17 cellular contexts compared by ENCODE assay signal in genomic region chr10:2949221-2949947, GRCh38.
DNase-seq lines count a peak whose midpoint lies in the region; ATAC-seq, FAIRE-seq and TF ChIP-seq lines count a peak whose summit lies in the region.
"Had no signal": no experiment of that assay in that cellular context is flagged by ENCODE, and none has a peak within 500 bp of the region (broad histone marks: within the 10 kb centered on the region; RNA-seq: fewer than 3 reads in every experiment).

No MANE protein-coding gene starts in this region.

- no peaks in the 10 kb centered on the region for H3K27me3 ChIP-seq in CD4-positive, CD25-positive, alpha-beta regulatory T cell (ENCODE audit: control insufficient read depth, insufficient read depth, low read length)
- H3K27me3 ChIP-seq in GM23338 (ENCODE audit: insufficient read depth) (no peaks in the 10 kb centered on the region), Panc1 (ENCODE audit: control insufficient read depth, insufficient read depth, low read length) (peaks cover 3% of the 10 kb centered on the region; the same call in 1 of the 2 replicates), K562 (ENCODE audit: control insufficient read depth in 2 of 2, insufficient read depth in 2 of 2, low read length in 2 of 2) (peaks cover 3 to 24% of the 10 kb centered on the region in 2 experiments; a peak in 3 of 5 replicates)
- H3K27me3 ChIP-seq: neural progenitor cell, sigmoid colon had no signal

- TF ChIP-seq RAD21 in K562 (CRISPR knock-in tag; conservative IDR thresholded peaks at IDR 0.05 in 1 of 2, IDR thresholded peaks at IDR 0.05 in 1 of 2): no peak

- intact Hi-C loops in Panc1 (cut with micrococcal nuclease; ENCODE audit: unreplicated experiment): no loop called here
- intact Hi-C loops in K562 (cut with micrococcal nuclease): no loop called here
- intact Hi-C loops in activated CD8-positive, alpha-beta T cell treated with anti-CD3 and anti-CD28 coated beads for 36 hours (cut with micrococcal nuclease): no loop called here

- ATAC-seq in CD4-positive, CD25-positive, alpha-beta regulatory T cell (ENCODE audit: low read depth in 2 of 2): no peak
- ATAC-seq in GM23338 (no peak), Panc1 (peak; percentile 60; the same call in 1 of the 2 replicates), K562 (no peak)
- no peak for ATAC-seq in activated CD8-positive, alpha-beta T cell treated with anti-CD3 and anti-CD28 coated beads for 36 hours

- H2AFZ ChIP-seq in GM23338: peak overlapping the region; percentile 69; the same call in 1 of the 2 replicates
- no peak overlapping the region for H2AFZ ChIP-seq in K562 (ENCODE audit: low read depth, low read length)
- H2AFZ ChIP-seq: neural progenitor cell had no signal

- H3F3A ChIP-seq in GM23338 (replicated peaks; ENCODE audit: low read depth): no peaks in the 10 kb centered on the region

- H3K4me2 ChIP-seq in GM23338 (no peak overlapping the region), K562 (ENCODE audit: insufficient read depth, low read length) (no peak overlapping the region)
- H3K4me2 ChIP-seq: neural progenitor cell had no signal

- TF ChIP-seq CTCF in GM23338 (conservative IDR thresholded peaks at IDR 0.05; ENCODE audit: low read depth in 2 of 2): no peak
- no peak for TF ChIP-seq CTCF in Panc1 (IDR thresholded peaks at IDR 0.05)
- TF ChIP-seq CTCF in K562 (IDR thresholded peaks at IDR 0.05 in 2 of 3, conservative IDR thresholded peaks at IDR 0.05 in 1 of 3; ENCODE audit: insufficient read depth in 2 of 3, low read depth in 1 of 3, low read length in 3 of 3): no peak
- no peak for TF ChIP-seq CTCF in activated CD8-positive, alpha-beta T cell treated with anti-CD3 and anti-CD28 coated beads for 36 hours (IDR thresholded peaks at IDR 0.05)

- H3K36me3 ChIP-seq in CD4-positive, CD25-positive, alpha-beta regulatory T cell (ENCODE audit: control insufficient read depth, insufficient read depth, low read length): no peaks in the 10 kb centered on the region
- no peaks in the 10 kb centered on the region for H3K36me3 ChIP-seq in GM23338 (ENCODE audit: insufficient read depth)
- H3K36me3 ChIP-seq in Panc1 (ENCODE audit: control insufficient read depth, insufficient read depth, low read length): no peaks in the 10 kb centered on the region
- H3K36me3 ChIP-seq in K562 (ENCODE audit: control insufficient read depth, insufficient read depth, low read length): no peaks in the 10 kb centered on the region
- H3K36me3 ChIP-seq: neural progenitor cell, sigmoid colon, tibial artery had no signal

- in situ Hi-C loops in Panc1 (cut with HindIII; ENCODE audit: low pct_unique_long_range_greater_than_20kb, low sequenced_read_pairs) (no loop called here), K562 (cut with MboI) (no loop called here)

- H3K9me3 Mint-ChIP-seq in CD4-positive, CD25-positive, alpha-beta regulatory T cell: peaks cover 0 to 3% (median 0%) of the 10 kb centered on the region in 7 donors
- H3K9me3 Mint-ChIP-seq in GM23338: peaks cover 6% of the 10 kb centered on the region
- H3K9me3 Mint-ChIP-seq in activated CD8-positive, alpha-beta T cell treated with anti-CD3 and anti-CD28 coated beads for 36 hours: no peaks in the 10 kb centered on the region

- peaks cover 15% of the 10 kb centered on the region; the same call in 1 of the 2 replicates for H3K9me2 ChIP-seq in GM23338 (ENCODE audit: insufficient read depth)

- H3K4me1 Mint-ChIP-seq in CD4-positive, CD25-positive, alpha-beta regulatory T cell: peaks cover 12 to 33% (median 25%) of the 10 kb centered on the region in 4 donors
- H3K4me1 Mint-ChIP-seq in GM23338: 0 out of 3 replicates have a peak, but pooled peaks cover 3% of the 10 kb centered on the region
- H3K4me1 Mint-ChIP-seq in activated CD8-positive, alpha-beta T cell treated with anti-CD3 and anti-CD28 coated beads for 36 hours (ENCODE audit: low read depth): peaks cover 21% of the 10 kb centered on the region
- H3K4me1 Mint-ChIP-seq: CD14-positive monocyte, neural progenitor cell had no signal

- H3K27ac Mint-ChIP-seq in CD4-positive, CD25-positive, alpha-beta regulatory T cell: peak overlapping the region in 1 of 3 donors; percentile 54
- H3K27ac Mint-ChIP-seq in GM23338: no peak overlapping the region
- no peak overlapping the region for H3K27ac Mint-ChIP-seq in activated CD8-positive, alpha-beta T cell treated with anti-CD3 and anti-CD28 coated beads for 36 hours
- H3K27ac Mint-ChIP-seq: CD14-positive monocyte, neural progenitor cell had no signal

- H3K79me2 ChIP-seq in GM23338 (replicated peaks; ENCODE audit: insufficient read depth) (no peaks in the 10 kb centered on the region), K562 (ENCODE audit: control insufficient read depth, insufficient read depth, low read length) (no peaks in the 10 kb centered on the region)

- WGBS in K562 (ENCODE audit: insufficient coverage, low coverage, missing lambda C conversion rate): 0% methylated on average over 12 of the region's 12 CpGs

- CTCF ChIA-PET in Panc1 (lab: Charles Lee) (no interaction called here), K562 (lab: Yijun Ruan, JAX; ENCODE audit: low intra/inter-chr PET ratio) (no interaction called here)
- CTCF ChIA-PET in activated CD8-positive, alpha-beta T cell treated with anti-CD3 and anti-CD28 coated beads for 36 hours (lab: Charles Lee): interaction anchor here (1.8 kb wide), 1 partner anchor 21 kb away, joined by 6 read pairs; no protein-coding TSS in a partner anchor

- H3K4me1 ChIP-seq in CD4-positive, CD25-positive, alpha-beta regulatory T cell (ENCODE audit: control insufficient read depth, insufficient read depth, low read length, poor library complexity, severe bottlenecking): peaks cover 14% of the 10 kb centered on the region
- H3K4me1 ChIP-seq in GM23338 (ENCODE audit: insufficient read depth) (no peaks in the 10 kb centered on the region), Panc1 (ENCODE audit: control insufficient read depth, insufficient read depth, low read length) (no peaks in the 10 kb centered on the region), K562 (replicated peaks in 1 of 2; ENCODE audit: control insufficient read depth in 2 of 2, insufficient read depth in 2 of 2, low read length in 2 of 2) (no peaks in the 10 kb centered on the region)
- H3K4me1 ChIP-seq: neural progenitor cell, sigmoid colon, tibial artery had no signal

- H3K4me3 ChIP-seq in CD4-positive, CD25-positive, alpha-beta regulatory T cell (ENCODE audit: low read depth, low read length): peak overlapping the region; percentile 51
- no peak overlapping the region for H3K4me3 ChIP-seq in GM23338
- peak overlapping the region in 1 of 2 experiments; percentile 21; a peak in 1 of 4 replicates for H3K4me3 ChIP-seq in Panc1 (ENCODE audit: low read depth in 2 of 2, low read length in 2 of 2)
- no peak overlapping the region for H3K4me3 ChIP-seq in K562
- H3K4me3 ChIP-seq: neural progenitor cell, sigmoid colon, tibial artery had no signal

- TF ChIP-seq POLR2A in K562 (conservative IDR thresholded peaks at IDR 0.05): no peak

- no peaks in the 10 kb centered on the region for H3K36me3 Mint-ChIP-seq in CD4-positive, CD25-positive, alpha-beta regulatory T cell
- H3K36me3 Mint-ChIP-seq in GM23338 (ENCODE audit: low read depth): no peaks in the 10 kb centered on the region
- no peaks in the 10 kb centered on the region for H3K36me3 Mint-ChIP-seq in activated CD8-positive, alpha-beta T cell treated with anti-CD3 and anti-CD28 coated beads for 36 hours (ENCODE audit: low read depth)
- H3K36me3 Mint-ChIP-seq: CD14-positive monocyte, neural progenitor cell had no signal

- no peak overlapping the region for H3K27ac ChIP-seq in CD4-positive, CD25-positive, alpha-beta regulatory T cell (ENCODE audit: insufficient read depth, low read length, poor library complexity, severe bottlenecking)
- H3K27ac ChIP-seq in GM23338 (ENCODE audit: low read depth) (no peak overlapping the region), Panc1 (ENCODE audit: low read length) (no peak overlapping the region), K562 (ENCODE audit: extremely low read depth, low read depth, low read length) (no peak overlapping the region)
- H3K27ac ChIP-seq: neural progenitor cell, sigmoid colon, tibial artery had no signal

- no peak overlapping the region for H3K9ac ChIP-seq in K562 (ENCODE audit: insufficient read depth in 1 of 2, low read depth in 2 of 2, low read length in 2 of 2)
- H3K9ac ChIP-seq: neural progenitor cell had no signal

- peak overlapping the region; percentile 53 to 62 (median 60) for H3K4me3 Mint-ChIP-seq in CD4-positive, CD25-positive, alpha-beta regulatory T cell
- no peak overlapping the region for H3K4me3 Mint-ChIP-seq in GM23338
- no peak overlapping the region for H3K4me3 Mint-ChIP-seq in activated CD8-positive, alpha-beta T cell treated with anti-CD3 and anti-CD28 coated beads for 36 hours
- H3K4me3 Mint-ChIP-seq: CD14-positive monocyte; neural progenitor cell; stimulated activated naive CD8-positive, alpha-beta T cell treated with anti-CD3 and anti-CD28 coated beads, Interleukin-15, amount 100 ng/mL, for 72 hours had no signal

- H4K20me1 ChIP-seq in GM23338 (replicated peaks; ENCODE audit: insufficient read depth) (no peaks in the 10 kb centered on the region), K562 (replicated peaks; ENCODE audit: control insufficient read depth, insufficient read depth, low read length) (no peaks in the 10 kb centered on the region; the same call in 1 of the 2 replicates)

- no TSS peak for BruUV-seq in Panc1 (replicated peaks; lab: Mats Ljungman, UMichigan)
- BruUV-seq in K562 (replicated peaks; lab: Mats Ljungman, UMichigan): no TSS peak

- no peaks in the 10 kb centered on the region for H3K9me3 ChIP-seq in CD4-positive, CD25-positive, alpha-beta regulatory T cell (ENCODE audit: control insufficient read depth in 2 of 2, low read length in 2 of 2)
- H3K9me3 ChIP-seq in Panc1 (ENCODE audit: control insufficient read depth, insufficient read depth, low read depth, low read length) (no peaks in the 10 kb centered on the region), K562 (replicated peaks; ENCODE audit: control insufficient read depth, insufficient read depth, low read depth, low read length) (no peaks in the 10 kb centered on the region)
- H3K9me3 ChIP-seq: sigmoid colon, tibial artery had no signal

- H3K27me3 Mint-ChIP-seq in CD4-positive, CD25-positive, alpha-beta regulatory T cell: peaks cover 4% of the 10 kb centered on the region
- H3K27me3 Mint-ChIP-seq in GM23338 (ENCODE audit: insufficient read depth, low read depth, poor library complexity): peaks cover 4% of the 10 kb centered on the region
- H3K27me3 Mint-ChIP-seq in activated CD8-positive, alpha-beta T cell treated with anti-CD3 and anti-CD28 coated beads for 36 hours: peaks cover 24% of the 10 kb centered on the region

- H3K9me1 ChIP-seq in K562 (ENCODE audit: control insufficient read depth, insufficient read depth, low read length): no peaks in the 10 kb centered on the region

- no peak for FAIRE-seq in K562 (lab: Jason Lieb, UNC)

- no peak for DNase-seq in CD4-positive, CD25-positive, alpha-beta regulatory T cell
- no peak for DNase-seq in GM23338 (ENCODE audit: low spot score)
- no peak for DNase-seq in Panc1 (ENCODE audit: low read depth, low spot score)
- DNase-seq in K562 (ENCODE audit: extremely low read depth in 1 of 4, low spot score in 3 of 4): no peak
- no peak for DNase-seq in activated CD8-positive, alpha-beta T cell treated with anti-CD3 and anti-CD28 coated beads for 36 hours
- DNase-seq in T-helper 9 cell: no peak
- no peak for DNase-seq in cortex of kidney (lab: John Stamatoyannopoulos, UW)
- DNase-seq: cerebellar nuclear complex, DMS153, NCI-H1048, NCI-H1930, NCI-H2227 treated with DMSO at 0.1 percent for 48 hours, sigmoid colon, tibial artery had no signal

- POLR2A ChIA-PET in Panc1 (lab: Charles Lee): interaction anchor here (0.6 to 0.7 kb wide), 2 partner anchors 122 to 369 kb away, joined by 3 to 5 read pairs; no protein-coding TSS in a partner anchor
- POLR2A ChIA-PET in K562 (lab: Yijun Ruan, JAX): no interaction called here
- POLR2A ChIA-PET in activated CD8-positive, alpha-beta T cell treated with anti-CD3 and anti-CD28 coated beads for 36 hours (lab: Charles Lee): no interaction called here

- no peak for TF ChIP-seq EP300 in K562 (IDR thresholded peaks at IDR 0.05; ENCODE audit: low read length)

Comparison
In these comparisons a context has a peak if more than half of its experiments do, and no peak if none do; other contexts are left out.
1. H3K4me3 Mint-ChIP-seq: peak in CD4-positive, CD25-positive, alpha-beta regulatory T cell (4 of 4); none in GM23338 (single experiment) and activated CD8-positive, alpha-beta T cell treated with anti-CD3 and anti-CD28 coated beads for 36 hours (single experiment).